15 cellular contexts compared by ENCODE assay signal in genomic region chr7:47085491-47086275, GRCh38.
DNase-seq lines count a peak whose midpoint lies in the region; TF ChIP-seq lines count a peak whose summit lies in the region.
"Had no signal": no experiment of that assay in that cellular context is flagged by ENCODE, and none has a peak within 500 bp of the region (broad histone marks: within the 10 kb centered on the region; RNA-seq: fewer than 3 reads in every experiment).

No MANE protein-coding gene starts in this region.

- 89 to 97% methylated on average over 1 of the region's 1 CpG for WGBS in GM23248 (ENCODE audit: low coverage in 1 of 2, low lambda C conversion rate in 2 of 2, missing lambda C conversion rate in 2 of 2), 2 experiments
- 100% methylated on average over 1 of the region's 1 CpG for WGBS in mesenchymal stem cell

- no peaks in the 10 kb centered on the region for H3K79me1 ChIP-seq in mesenchymal stem cell (replicated peaks; ENCODE audit: low read length, poor library complexity, severe bottlenecking)

- H3F3A ChIP-seq in GM23248 (ENCODE audit: insufficient read depth): peaks cover 24% of the 10 kb centered on the region

- H2BK15ac ChIP-seq in mesenchymal stem cell (ENCODE audit: low read depth, poor library complexity, severe bottlenecking): no peak overlapping the region

- no peak overlapping the region for H2BK120ac ChIP-seq in mesenchymal stem cell (ENCODE audit: low read depth, low read length)

- no peaks in the 10 kb centered on the region for H3K9me2 ChIP-seq in GM23248 (ENCODE audit: insufficient read depth)
- H3K9me2 ChIP-seq: SK-N-SH had no signal

- H3K9ac ChIP-seq in GM23248: no peak overlapping the region
- H3K9ac ChIP-seq in mesenchymal stem cell (ENCODE audit: low read length): no peak overlapping the region
- H3K9ac ChIP-seq: SK-N-SH had no signal

- H3K4me1 ChIP-seq in GM23248 (ENCODE audit: insufficient read depth): peaks cover 41% of the 10 kb centered on the region
- peaks cover 19% of the 10 kb centered on the region for H3K4me1 ChIP-seq in mesenchymal stem cell (ENCODE audit: control insufficient read depth, insufficient read depth, low read depth, low read length)

- no peak overlapping the region for H2BK5ac ChIP-seq in mesenchymal stem cell (ENCODE audit: low read depth, low read length, poor library complexity, severe bottlenecking)

- H4K20me1 ChIP-seq in GM23248 (ENCODE audit: insufficient read depth): no peaks in the 10 kb centered on the region

- H3K18ac ChIP-seq in mesenchymal stem cell (ENCODE audit: low read depth in 1 of 2, low read length in 2 of 2): peak overlapping the region in 1 of 2 experiments; percentile 58

- no peak for TF ChIP-seq CTCF in AG10803 (conservative IDR thresholded peaks at IDR 0.05; ENCODE audit: low read length)

- DNase-seq in AG10803 (ENCODE audit: low read depth): peak; percentile 42
- peak; percentile 36 for DNase-seq in GM23248
- peak; percentile 28 for DNase-seq in amniotic epithelial cell (ENCODE audit: low read depth)
- DNase-seq in mesenchymal stem cell: peak; percentile 44
- no peak for DNase-seq in mesenteric fat pad (ENCODE audit: low spot score)
- no peak for DNase-seq in NCI-H524 treated with DMSO at 0.1 percent for 48 hours (lab: John Stamatoyannopoulos, UW)
- no peak for DNase-seq in activated CD8-positive, alpha-beta memory T cell treated with anti-CD3 and anti-CD28 coated beads, Interleukin-2, amount 50 U/mL, for 4 hours
- no peak for DNase-seq in NK-92 treated with Interleukin-12 subunit alpha and Interleukin-12 subunit beta, amount 100 ng/mL, for 24 hours (lab: John Stamatoyannopoulos, UW)
- DNase-seq: NCI-H1048, NCI-H1436 treated with DMSO at 0.1 percent for 48 hours, NCI-H2029 treated with DMSO at 0.1 percent for 48 hours, NCI-H510A treated with DMSO at 0.1 percent for 48 hours, SK-N-SH had no signal

- H3K27me3 ChIP-seq in GM23248 (replicated peaks; ENCODE audit: insufficient read depth) (no peaks in the 10 kb centered on the region), mesenchymal stem cell (ENCODE audit: control insufficient read depth in 1 of 2, insufficient read depth in 1 of 2, low read length in 2 of 2) (peaks cover 0 to 4% of the 10 kb centered on the region in 2 experiments)

- H2AK5ac ChIP-seq in mesenchymal stem cell (ENCODE audit: low read length, severe bottlenecking): no peak overlapping the region

- H3K79me2 ChIP-seq in GM23248 (ENCODE audit: insufficient read depth): no peaks in the 10 kb centered on the region

- H2AFZ ChIP-seq in GM23248: no peak overlapping the region
- no peak overlapping the region for H2AFZ ChIP-seq in mesenchymal stem cell (ENCODE audit: low read depth, low read length)

- no peak overlapping the region for H3K4ac ChIP-seq in mesenchymal stem cell (ENCODE audit: low read depth in 1 of 2, low read length in 2 of 2)

- no peak overlapping the region for H3K23ac ChIP-seq in mesenchymal stem cell (ENCODE audit: low read length in 2 of 2)

- H4K8ac ChIP-seq in mesenchymal stem cell (ENCODE audit: low read length): no peak overlapping the region

- no peak overlapping the region for H3K14ac ChIP-seq in mesenchymal stem cell (ENCODE audit: low read length in 2 of 2)

- H3K9me3 ChIP-seq in GM23248 (ENCODE audit: low read depth): no peaks in the 10 kb centered on the region
- H3K9me3 ChIP-seq in mesenchymal stem cell (ENCODE audit: control insufficient read depth, low read length): no peaks in the 10 kb centered on the region
- H3K9me3 ChIP-seq: SK-N-SH had no signal

- peak overlapping the region; percentile 14 for H3K4me2 ChIP-seq in GM23248 (ENCODE audit: unreplicated experiment)
- no peak overlapping the region for H3K4me2 ChIP-seq in mesenchymal stem cell (ENCODE audit: low read length, poor library complexity, severe bottlenecking)
- H3K4me2 ChIP-seq: SK-N-SH had no signal

- H2BK12ac ChIP-seq in mesenchymal stem cell (ENCODE audit: low read length in 2 of 2): no peak overlapping the region

- H3K4me3 ChIP-seq in AG10803 (ENCODE audit: low read length): no peak overlapping the region
- no peak overlapping the region for H3K4me3 ChIP-seq in GM23248
- no peak overlapping the region for H3K4me3 ChIP-seq in mesenchymal stem cell (ENCODE audit: insufficient read depth in 1 of 2, low read depth in 1 of 2, low read length in 2 of 2)
- H3K4me3 ChIP-seq: K562 had no signal

- H3K36me3 ChIP-seq in GM23248 (ENCODE audit: low read depth) (no peaks in the 10 kb centered on the region), mesenchymal stem cell (ENCODE audit: control insufficient read depth in 1 of 2, insufficient read depth in 2 of 2, low read depth in 1 of 2, low read length in 2 of 2) (no peaks in the 10 kb centered on the region)

- in situ Hi-C loops in GM23248 (cut with MboI): loop anchor here (10.0 kb wide), 1 partner anchor 331 kb away; no protein-coding TSS in a partner anchor

- no peak overlapping the region for H3K27ac ChIP-seq in GM23248
- no peak overlapping the region for H3K27ac ChIP-seq in mesenchymal stem cell (ENCODE audit: low read length, poor library complexity, severe bottlenecking)
- H3K27ac ChIP-seq: C4-2B had no signal

- no peak overlapping the region for H4K91ac ChIP-seq in mesenchymal stem cell (ENCODE audit: low read length)

Comparison
In these comparisons a context has a peak if more than half of its experiments do, and no peak if none do; other contexts are left out.
1. DNase-seq: peak in AG10803 (single experiment), GM23248 (single experiment), amniotic epithelial cell (single experiment) and mesenchymal stem cell (single experiment); none in mesenteric fat pad (single experiment), NCI-H524 treated with DMSO at 0.1 percent for 48 hours (single experiment), activated CD8-positive, alpha-beta memory T cell treated with anti-CD3 and anti-CD28 coated beads, Interleukin-2, amount 50 U/mL, for 4 hours (single experiment) and NK-92 treated with Interleukin-12 subunit alpha and Interleukin-12 subunit beta, amount 100 ng/mL, for 24 hours (single experiment).